1 cellular context compared by ENCODE assay signal in genomic region chr11:60852639-60853468, GRCh38.
TF ChIP-seq lines count a peak whose summit lies in the region.

No MANE protein-coding gene starts in this region.

TF ChIP-seq in WTC11, 78 proteins besides CTCF, POLR2A, EP300 and RAD21 (continued from another document and continues in another):
- TF ChIP-seq AR (CRISPR knock-in tag; IDR thresholded peaks at IDR 0.05) (no peak), ZSCAN18 (CRISPR knock-in tag; IDR thresholded peaks at IDR 0.05) (no peak), FOXP4 (CRISPR knock-in tag; IDR thresholded peaks at IDR 0.05) (peak; percentile 81), E2F5 (CRISPR knock-in tag; IDR thresholded peaks at IDR 0.05) (0 out of 2 replicates have a peak, but pooled peaks have one; percentile 58), ZNF512 (CRISPR knock-in tag; IDR thresholded peaks at IDR 0.05; ENCODE audit: borderline replicate concordance) (no peak), TCF7 (CRISPR knock-in tag; IDR thresholded peaks at IDR 0.05; ENCODE audit: low read depth) (no peak), IRF1 (CRISPR knock-in tag; IDR thresholded peaks at IDR 0.05) (peak; percentile 89), HMGA2 (CRISPR knock-in tag; IDR thresholded peaks at IDR 0.05) (no peak), CBFB (CRISPR knock-in tag; IDR thresholded peaks at IDR 0.05; ENCODE audit: low read depth) (no peak), ATF3 (CRISPR knock-in tag; conservative IDR thresholded peaks at IDR 0.05) (no peak), E2F4 (CRISPR knock-in tag; IDR thresholded peaks at IDR 0.05; ENCODE audit: borderline replicate concordance, low read depth) (no peak), ETV6 (CRISPR knock-in tag; IDR thresholded peaks at IDR 0.05) (peak; percentile 59; the same call in 1 of the 2 replicates), NR3C1 (CRISPR knock-in tag; conservative IDR thresholded peaks at IDR 0.05; ENCODE audit: low read depth) (no peak), EMX1 (CRISPR knock-in tag; IDR thresholded peaks at IDR 0.05) (no peak), MAX (CRISPR knock-in tag; IDR thresholded peaks at IDR 0.05) (peak; percentile 79; the same call in 1 of the 2 replicates), CREM (CRISPR knock-in tag; IDR thresholded peaks at IDR 0.05) (0 out of 2 replicates have a peak, but pooled peaks have one; percentile 35), GTF2I (CRISPR knock-in tag; conservative IDR thresholded peaks at IDR 0.05) (no peak), JUN (CRISPR knock-in tag; IDR thresholded peaks at IDR 0.05) (peak; percentile 44; the same call in 1 of the 2 replicates), USF1 (CRISPR knock-in tag; IDR thresholded peaks at IDR 0.05) (0 out of 2 replicates have a peak, but pooled peaks have one; percentile 38), ARID4B (CRISPR knock-in tag; IDR thresholded peaks at IDR 0.05; ENCODE audit: borderline replicate concordance) (no peak), IRF2 (CRISPR knock-in tag; IDR thresholded peaks at IDR 0.05; ENCODE audit: borderline replicate concordance, low read depth) (no peak), GRHL2 (CRISPR knock-in tag; IDR thresholded peaks at IDR 0.05; ENCODE audit: insufficient replicate concordance, severe bottlenecking) (no peak), FOXJ3 (CRISPR knock-in tag; IDR thresholded peaks at IDR 0.05; ENCODE audit: borderline replicate concordance) (no peak), E2F1 (CRISPR knock-in tag; IDR thresholded peaks at IDR 0.05) (peak; percentile 77; the same call in 1 of the 2 replicates), ZMAT4 (CRISPR knock-in tag; IDR thresholded peaks at IDR 0.05) (no peak), ATF6 (CRISPR knock-in tag; IDR thresholded peaks at IDR 0.05) (no peak), HMGXB4 (CRISPR knock-in tag; IDR thresholded peaks at IDR 0.05) (peak; percentile 41; the same call in 1 of the 2 replicates), MYBL2 (CRISPR knock-in tag; IDR thresholded peaks at IDR 0.05) (no peak)
